30 cellular contexts compared by ENCODE assay signal in genomic region chr7:101533103-101533465, GRCh38.
"Had no signal": no experiment of that assay in that cellular context is flagged by ENCODE, and none has a peak within 500 bp of the region (broad histone marks: within the 10 kb centered on the region; RNA-seq: fewer than 3 reads in every experiment).

No MANE protein-coding gene starts in this region.

- H3K4me3 ChIP-seq: ovary, psoas muscle, right lobe of liver, sigmoid colon, suprapubic skin, testis, tibial artery, transverse colon, upper lobe of right lung, uterus had no signal

- H3K36me3 Mint-ChIP-seq: naive thymus-derived CD8-positive, alpha-beta T cell; natural killer cell treated with Interleukin-12 subunit alpha and Interleukin-12 subunit beta and Interleukin-15 and Interleukin-18, amount 100 ng/mL, for 72 hours; stimulated activated memory B cell treated with anti-CD40 and anti-IgM and Interleukin-4, amounts not matched to agents 10 μg/mL and 1 μg/mL and 100 μg/mL, for 72 hours; type B pancreatic cell had no signal

- H3K9me3 Mint-ChIP-seq: naive thymus-derived CD8-positive, alpha-beta T cell; natural killer cell treated with Interleukin-12 subunit alpha and Interleukin-12 subunit beta and Interleukin-15 and Interleukin-18, amount 100 ng/mL, for 72 hours; nephron progenitor cell; stimulated activated memory B cell treated with anti-CD40 and anti-IgM and Interleukin-4, amounts not matched to agents 10 μg/mL and 1 μg/mL and 100 μg/mL, for 72 hours; stimulated activated naive CD8-positive, alpha-beta T cell treated with anti-CD3 and anti-CD28 coated beads, Interleukin-15, amount 100 ng/mL, for 72 hours; type B pancreatic cell had no signal

- H3K4me3 Mint-ChIP-seq: naive thymus-derived CD8-positive, alpha-beta T cell; natural killer cell treated with Interleukin-12 subunit alpha and Interleukin-12 subunit beta and Interleukin-15 and Interleukin-18, amount 100 ng/mL, for 72 hours; stimulated activated memory B cell treated with anti-CD40 and anti-IgM and Interleukin-4, amounts not matched to agents 10 μg/mL and 1 μg/mL and 100 μg/mL, for 72 hours; stimulated activated naive CD8-positive, alpha-beta T cell treated with anti-CD3 and anti-CD28 coated beads, Interleukin-15, amount 100 ng/mL, for 72 hours; type B pancreatic cell had no signal

- DNase-seq: naive B cell; naive thymus-derived CD8-positive, alpha-beta T cell; nephron progenitor cell; occipital lobe; ovary; psoas muscle; right lobe of liver; sigmoid colon; small intestine; stimulated activated CD4-positive, alpha-beta T cell treated with anti-CD3 and anti-CD28 coated beads, Interleukin-15, amount 100 ng/mL, for 24 hours; stimulated activated CD4-positive, alpha-beta T cell treated with anti-CD3 and anti-CD28 coated beads, Interleukin-2, amount 100 ng/mL, for 24 hours; stimulated activated CD4-positive, alpha-beta T cell treated with anti-CD3 and anti-CD28 coated beads, Interleukin-2, amount 100 ng/mL, for 48 hours; stimulated activated CD4-positive, alpha-beta T cell treated with anti-CD3 and anti-CD28 coated beads, Interleukin-4, amount 100 ng/mL, for 4 hours; stimulated activated CD8-positive, alpha-beta memory T cell treated with anti-CD3 and anti-CD28 coated beads, Interleukin-4, amount 100 ng/mL, for 48 hours; stimulated activated naive CD4-positive, alpha-beta T cell; stimulated activated naive CD8-positive, alpha-beta T cell treated with anti-CD3 and anti-CD28 coated beads, Interleukin-15, amount 100 ng/mL, for 72 hours; stimulated activated naive CD8-positive, alpha-beta T cell treated with anti-CD3 and anti-CD28 coated beads, Interleukin-15, Interleukin-2, amounts not matched to agents 100 U/mL and 50 U/mL, for 24 hours; substantia nigra; testis; tibial artery; transverse colon; upper lobe of right lung; uterus had no signal

- H3K27me3 Mint-ChIP-seq: progenitor cell of endocrine pancreas, type B pancreatic cell had no signal

- H3K9me3 ChIP-seq: ovary, psoas muscle, right lobe of liver, sigmoid colon, suprapubic skin, testis, tibial artery, transverse colon, upper lobe of right lung, uterus had no signal

- H3K36me3 ChIP-seq: ovary, right lobe of liver, sigmoid colon, suprapubic skin, tibial artery, transverse colon, upper lobe of right lung, uterus had no signal

- H3K9ac ChIP-seq: parathyroid adenoma had no signal

- ATAC-seq: naive thymus-derived CD8-positive, alpha-beta T cell; natural killer cell treated with Interleukin-12 subunit alpha and Interleukin-12 subunit beta and Interleukin-15 and Interleukin-18, amount 100 ng/mL, for 72 hours; psoas muscle; right cardiac atrium; right lobe of liver; stimulated activated memory B cell treated with anti-CD40 and anti-IgM and Interleukin-4, amounts not matched to agents 10 μg/mL and 1 μg/mL and 100 μg/mL, for 72 hours; stimulated activated naive CD8-positive, alpha-beta T cell treated with anti-CD3 and anti-CD28 coated beads, Interleukin-15, amount 100 ng/mL, for 72 hours; stimulated activated naive CD8-positive, alpha-beta T cell treated with anti-CD3 and anti-CD28 coated beads, Interleukin-15, Interleukin-2, amounts not matched to agents 100 U/mL and 50 U/mL, for 24 hours; upper lobe of right lung had no signal

- H3K4me1 Mint-ChIP-seq: naive B cell; naive thymus-derived CD8-positive, alpha-beta T cell; stimulated activated memory B cell treated with anti-CD40 and anti-IgM and Interleukin-4, amounts not matched to agents 10 μg/mL and 1 μg/mL and 100 μg/mL, for 72 hours; stimulated activated naive CD8-positive, alpha-beta T cell treated with anti-CD3 and anti-CD28 coated beads, Interleukin-15, amount 100 ng/mL, for 72 hours had no signal

- H3K27ac Mint-ChIP-seq: naive thymus-derived CD8-positive, alpha-beta T cell; natural killer cell treated with Interleukin-12 subunit alpha and Interleukin-12 subunit beta and Interleukin-15 and Interleukin-18, amount 100 ng/mL, for 72 hours; progenitor cell of endocrine pancreas; stimulated activated memory B cell treated with anti-CD40 and anti-IgM and Interleukin-4, amounts not matched to agents 10 μg/mL and 1 μg/mL and 100 μg/mL, for 72 hours; type B pancreatic cell had no signal

- H3K27ac ChIP-seq: ovary, parathyroid adenoma, psoas muscle, right lobe of liver, sigmoid colon, suprapubic skin, testis, tibial artery, transverse colon, upper lobe of right lung, uterus had no signal

- H2AFZ ChIP-seq: parathyroid adenoma had no signal

- H3K4me1 ChIP-seq: parathyroid adenoma, psoas muscle, sigmoid colon, transverse colon, uterus had no signal

- H3K79me2 ChIP-seq: parathyroid adenoma had no signal

- H3K27me3 ChIP-seq: ovary, right lobe of liver, testis, transverse colon, upper lobe of right lung, uterus had no signal
